ENCODE assay signal across 8 cellular contexts in genomic region chr12:132771126-132771838, GRCh38. TPM values are rescaled to one million over a fixed set of nuclear protein-coding genes. Genes with fewer than 3 reads are reported as not detected.
DNase-seq lines count a peak whose midpoint lies in the region; TF ChIP-seq lines count a peak whose summit lies in the region.

No MANE protein-coding gene starts in this region.

- H3K9me3 Mint-ChIP-seq in MCF 10A (ENCODE audit: unreplicated experiment) (no peaks in the 10 kb centered on the region), neural progenitor cell (no peaks in the 10 kb centered on the region), glutamatergic neuron (ENCODE audit: unreplicated experiment) (peaks cover 5% of the 10 kb centered on the region)

- POLR2A ChIA-PET in MCF 10A (lab: Yijun Ruan, JAX): interaction anchor here (0.9 kb wide), 1 partner anchor 9 kb away, joined by 3 read pairs; no protein-coding TSS in a partner anchor

- TSS peak; percentile 30 for BruUV-seq in MCF 10A (replicated peaks; lab: Mats Ljungman, UMichigan)

- CTCF ChIA-PET in MCF 10A (lab: Yijun Ruan, JAX): no interaction called here

- H3K36me3 Mint-ChIP-seq in MCF 10A (ENCODE audit: insufficient read depth, unreplicated experiment): peaks cover 87% of the 10 kb centered on the region
- H3K36me3 Mint-ChIP-seq in neural progenitor cell: peaks cover 7% of the 10 kb centered on the region
- no peaks in the 10 kb centered on the region for H3K36me3 Mint-ChIP-seq in glutamatergic neuron (ENCODE audit: unreplicated experiment)

- H3K4me3 ChIP-seq in breast epithelium (no peak overlapping the region), MM.1S (ENCODE audit: low read length) (no peak overlapping the region), thymus (ENCODE audit: low read length) (no peak overlapping the region), neural progenitor cell (no peak overlapping the region)

- H3K36me3 ChIP-seq in breast epithelium: no peaks in the 10 kb centered on the region
- H3K36me3 ChIP-seq in MM.1S (replicated peaks; ENCODE audit: insufficient read depth, low read length): no peaks in the 10 kb centered on the region
- peaks cover 46% of the 10 kb centered on the region for H3K36me3 ChIP-seq in thymus (ENCODE audit: control insufficient read depth, insufficient read depth)
- H3K36me3 ChIP-seq in neural progenitor cell: no peaks in the 10 kb centered on the region

- H3K27me3 Mint-ChIP-seq in MCF 10A (ENCODE audit: insufficient read depth, unreplicated experiment) (no peaks in the 10 kb centered on the region), neural progenitor cell (ENCODE audit: insufficient read depth, low read depth) (no peaks in the 10 kb centered on the region), glutamatergic neuron (ENCODE audit: unreplicated experiment) (no peaks in the 10 kb centered on the region)

- H3K4me3 Mint-ChIP-seq in MCF 10A (ENCODE audit: unreplicated experiment): no peak overlapping the region
- H3K4me3 Mint-ChIP-seq in neural progenitor cell: no peak overlapping the region
- no peak overlapping the region for H3K4me3 Mint-ChIP-seq in glutamatergic neuron (ENCODE audit: unreplicated experiment)

- WGBS in thymus: 14% methylated on average over 15 of the region's 15 CpGs

- H3K27me3 ChIP-seq in breast epithelium (no peaks in the 10 kb centered on the region), MM.1S (replicated peaks; ENCODE audit: insufficient read depth, low read length) (no peaks in the 10 kb centered on the region), thymus (ENCODE audit: control insufficient read depth, insufficient read depth) (no peaks in the 10 kb centered on the region), neural progenitor cell (no peaks in the 10 kb centered on the region)

- no peaks in the 10 kb centered on the region for H4K20me1 ChIP-seq in MM.1S (ENCODE audit: insufficient read depth, low read length)
- no peaks in the 10 kb centered on the region for H4K20me1 ChIP-seq in neural progenitor cell (ENCODE audit: low read depth)

- H3K9me3 ChIP-seq in breast epithelium (no peaks in the 10 kb centered on the region), MM.1S (replicated peaks; ENCODE audit: insufficient read depth, low read length) (no peaks in the 10 kb centered on the region), thymus (ENCODE audit: control insufficient read depth) (peaks cover 10% of the 10 kb centered on the region), neural progenitor cell (ENCODE audit: low read depth) (no peaks in the 10 kb centered on the region)

- H3K9ac ChIP-seq in MM.1S (ENCODE audit: low read length) (no peak overlapping the region), neural progenitor cell (no peak overlapping the region)

- H3K79me2 ChIP-seq in MM.1S (ENCODE audit: low read length): no peaks in the 10 kb centered on the region
- no peaks in the 10 kb centered on the region for H3K79me2 ChIP-seq in neural progenitor cell (ENCODE audit: low read depth)

- TF ChIP-seq POLR2A in breast epithelium (IDR thresholded peaks at IDR 0.05): no peak

- H3K27ac Mint-ChIP-seq in MCF 10A (ENCODE audit: low read depth, unreplicated experiment) (no peak overlapping the region), neural progenitor cell (no peak overlapping the region), glutamatergic neuron (ENCODE audit: unreplicated experiment) (no peak overlapping the region)

- H3K27ac ChIP-seq in breast epithelium (peak overlapping the region in 1 of 2 donors; percentile 13), MM.1S (ENCODE audit: low read length) (peak overlapping the region; percentile 62; the same call in 1 of the 2 replicates), thymus (ENCODE audit: low read depth) (peak overlapping the region; percentile 88), neural progenitor cell (no peak overlapping the region)

- H2AFZ ChIP-seq in MM.1S (ENCODE audit: low read length): no peak overlapping the region
- H2AFZ ChIP-seq in neural progenitor cell (replicated peaks): no peak overlapping the region

- H3K4me1 Mint-ChIP-seq in MCF 10A (ENCODE audit: insufficient read depth, unreplicated experiment) (peaks cover 5% of the 10 kb centered on the region), neural progenitor cell (peaks cover 6% of the 10 kb centered on the region), glutamatergic neuron (ENCODE audit: low read depth, unreplicated experiment) (peaks cover 2% of the 10 kb centered on the region)

- no peaks in the 10 kb centered on the region for H3K9me2 ChIP-seq in MM.1S (replicated peaks; ENCODE audit: insufficient read depth, low read length)

- H3F3A ChIP-seq in MM.1S (ENCODE audit: insufficient read depth, low read length): no peaks in the 10 kb centered on the region; the same call in 1 of the 2 replicates
- H3F3A ChIP-seq in neural progenitor cell (ENCODE audit: low read depth): peaks cover 21% of the 10 kb centered on the region

- DNase-seq in MCF 10A (ENCODE audit: unreplicated experiment) (no peak), breast epithelium (ENCODE audit: low spot score in 2 of 2) (no peak), MM.1S (peak; percentile 71), amniotic epithelial cell (ENCODE audit: low read depth) (peak; percentile 40), neural progenitor cell (ENCODE audit: low spot score) (no peak), HPDE6-E6E7 (ENCODE audit: extremely low spot score) (no peak), glutamatergic neuron (no peak)

- H3K4me2 ChIP-seq in MM.1S (ENCODE audit: low read depth, low read length) (peak overlapping the region; percentile 12; the same call in 1 of the 2 replicates), neural progenitor cell (no peak overlapping the region)

- intact Hi-C loops in MCF 10A (cut with micrococcal nuclease): no loop called here
- intact Hi-C loops in breast epithelium (cut with DNase I; ENCODE audit: low total_unique reads): no loop called here

- TF ChIP-seq CTCF in MCF 10A (IDR thresholded peaks at IDR 0.05; ENCODE audit: unreplicated experiment) (no peak), breast epithelium (IDR thresholded peaks at IDR 0.05) (no peak), MM.1S (IDR thresholded peaks at IDR 0.05; ENCODE audit: low read length) (no peak), neural progenitor cell (IDR thresholded peaks at IDR 0.05) (no peak), glutamatergic neuron (IDR thresholded peaks at IDR 0.05; ENCODE audit: partially characterized antibody, unreplicated experiment) (no peak)

- H3K4me1 ChIP-seq in breast epithelium: no peaks in the 10 kb centered on the region
- no peaks in the 10 kb centered on the region for H3K4me1 ChIP-seq in MM.1S (ENCODE audit: low read length)
- H3K4me1 ChIP-seq in thymus (ENCODE audit: control insufficient read depth, insufficient read depth, low read length): peaks cover 16% of the 10 kb centered on the region
- H3K4me1 ChIP-seq in neural progenitor cell: peaks cover 4% of the 10 kb centered on the region

RNA-seq across cellular contexts. Expression of gene ANKLE2, which starts 9.7 kb away (rescaled TPM):
- total RNA-seq in MCF 10A (2022) (111 and 142 TPM in 2 replicates), breast epithelium (10 to 100 TPM; 64.2 to 75.4 (median 73.5) TPM), neural progenitor cell (ENCODE audit: low replicate concordance) (59.1 and 65.7 TPM in 2 replicates), glutamatergic neuron (ENCODE audit: unreplicated experiment) (105 TPM)
- 62.5 TPM for polyA plus RNA-seq in thymus

RNA-seq across cellular contexts. Expression of gene GOLGA3, which starts 57.4 kb away (rescaled TPM):
- total RNA-seq in MCF 10A (2022) (94.9 and 116 TPM in 2 replicates), breast epithelium (10 to 100 TPM; 51.7 to 76.7 (median 58.5) TPM), neural progenitor cell (ENCODE audit: low replicate concordance) (8.5 and 19.4 TPM in 2 replicates), glutamatergic neuron (ENCODE audit: unreplicated experiment) (50.6 TPM)
- 19.5 TPM for polyA plus RNA-seq in thymus

Comparison
In these comparisons a context has a peak if more than half of its experiments do, and no peak if none do; other contexts are left out.
1. DNase-seq: peak in MM.1S (single experiment) and amniotic epithelial cell (single experiment); none in MCF 10A (single experiment), breast epithelium (0 of 2), neural progenitor cell (single experiment), HPDE6-E6E7 (single experiment) and glutamatergic neuron (single experiment).